8 cellular contexts compared by ENCODE assay signal in genomic region chr5:15013654-15014463, GRCh38.
DNase-seq lines count a peak whose midpoint lies in the region; ATAC-seq and TF ChIP-seq lines count a peak whose summit lies in the region.

No MANE protein-coding gene starts in this region.

- H3K27ac ChIP-seq in OCI-LY3 (ENCODE audit: low read length) (no peak overlapping the region), lung (ENCODE audit: low read depth in 1 of 2, low read length in 1 of 2) (no peak overlapping the region)

- WGBS in lung, 2 donors = 46 to 53% methylated on average over 3 of the region's 3 CpGs

- no peaks in the 10 kb centered on the region for H3K27me3 ChIP-seq in OCI-LY3 (ENCODE audit: low read depth, low read length)
- no peaks in the 10 kb centered on the region for H3K27me3 ChIP-seq in lung (ENCODE audit: control insufficient read depth, insufficient read depth)

- no peaks in the 10 kb centered on the region for H3K79me2 ChIP-seq in OCI-LY3 (ENCODE audit: low read length)

- peak; percentile 71 for ATAC-seq in GM18517 (IDR thresholded peaks at IDR 0.05; ENCODE audit: unreplicated experiment)
- no peak for ATAC-seq in lung (ENCODE audit: insufficient read depth, low FRiP score)
- ATAC-seq in HG03108 (IDR thresholded peaks at IDR 0.05; ENCODE audit: unreplicated experiment) = no peak
- no peak for ATAC-seq in HG03457 (IDR thresholded peaks at IDR 0.05; ENCODE audit: unreplicated experiment)

- H4K20me1 ChIP-seq in OCI-LY3 (ENCODE audit: insufficient read depth, low read length) = no peaks in the 10 kb centered on the region

- TF ChIP-seq CTCF in OCI-LY3 (IDR thresholded peaks at IDR 0.05; ENCODE audit: low read depth, low read length) = peak; percentile 64
- TF ChIP-seq CTCF in lung (IDR thresholded peaks at IDR 0.05; ENCODE audit: control extremely low read depth, extremely low read depth) = peak; percentile 34

- H3K9me3 ChIP-seq in OCI-LY3 (ENCODE audit: insufficient read depth, low read length) = no peaks in the 10 kb centered on the region
- peaks cover 0 to 2% of the 10 kb centered on the region in 2 donors for H3K9me3 ChIP-seq in lung (ENCODE audit: control insufficient read depth in 2 of 2, insufficient read depth in 1 of 2, low read length in 1 of 2)

- DNase-seq in AG08395 (ENCODE audit: low spot score) (peak; percentile 63), HuH-7.5 (ENCODE audit: low spot score) (peak; percentile 31), dermis blood vessel endothelial cell (peak; percentile 81), lung (ENCODE audit: low spot score) (no peak)

- H3K36me3 ChIP-seq in OCI-LY3 (replicated peaks; ENCODE audit: low read depth, low read length) = no peaks in the 10 kb centered on the region
- H3K36me3 ChIP-seq in lung (ENCODE audit: control insufficient read depth in 2 of 2, insufficient read depth in 2 of 2, low read length in 2 of 2) = no peaks in the 10 kb centered on the region

- H2AFZ ChIP-seq in OCI-LY3 (ENCODE audit: low read depth, low read length) = no peak overlapping the region

- no peak overlapping the region for H3K4me3 ChIP-seq in OCI-LY3 (ENCODE audit: low read length)
- no peak overlapping the region for H3K4me3 ChIP-seq in lung

- H3K4me1 ChIP-seq in OCI-LY3 (ENCODE audit: low read length) (no peaks in the 10 kb centered on the region), lung (ENCODE audit: control insufficient read depth in 2 of 2, insufficient read depth in 2 of 2, low read length in 2 of 2) (peaks cover 0 to 3% of the 10 kb centered on the region in 2 donors)

- no peak overlapping the region for H3K4me2 ChIP-seq in OCI-LY3 (ENCODE audit: low read length)

- H3K9ac ChIP-seq in OCI-LY3 (ENCODE audit: low read length) = no peak overlapping the region
